Comparison of ENCODE assay signal across 15 cellular contexts in the genomic region with DNA sequence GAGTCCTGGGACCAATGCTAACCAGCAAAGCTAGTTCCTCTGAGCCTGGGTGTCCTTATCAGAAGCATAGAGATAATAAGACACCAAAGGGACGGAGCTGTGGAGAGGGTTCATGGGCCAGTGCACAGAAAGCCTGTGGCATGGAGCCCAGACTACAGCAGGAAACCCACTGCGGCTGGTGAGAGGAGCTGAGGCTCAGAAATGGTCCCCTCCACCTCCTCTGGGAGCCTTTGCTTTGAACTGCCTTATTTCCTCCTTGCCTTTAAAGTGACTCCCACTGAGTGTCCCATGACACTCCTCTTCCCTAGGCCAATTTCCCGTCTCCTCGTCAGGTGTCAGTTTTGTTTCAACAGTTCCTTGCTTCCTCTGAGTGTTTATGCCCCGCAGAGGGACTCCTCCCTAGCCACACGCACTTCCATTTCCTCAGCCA. TPM values are rescaled to one million over a fixed set of nuclear protein-coding genes. Genes with fewer than 3 reads are reported as not detected.
DNase-seq lines count a peak whose midpoint lies in the region; ATAC-seq and TF ChIP-seq lines count a peak whose summit lies in the region.
"Had no signal": no experiment of that assay in that cellular context is flagged by ENCODE, and none has a peak within 500 bp of the region (broad histone marks: within the 10 kb centered on the region; RNA-seq: fewer than 3 reads in every experiment).

No MANE protein-coding gene starts in this region.

- BruUV-seq in A673 (replicated peaks; lab: Mats Ljungman, UMichigan), result no TSS peak

- TF ChIP-seq POLR2A in Peyer's patch (IDR thresholded peaks at IDR 0.05), result peak; percentile 34 to 37

- TF ChIP-seq CTCF in A673 (conservative IDR thresholded peaks at IDR 0.05; ENCODE audit: low read depth, low read length) (no peak), Peyer's patch (IDR thresholded peaks at IDR 0.05) (no peak), left ventricle myocardium inferior (IDR thresholded peaks at IDR 0.05; ENCODE audit: borderline replicate concordance) (no peak)

- no peaks in the 10 kb centered on the region for H3K27me3 ChIP-seq in A673 (replicated peaks; ENCODE audit: insufficient read depth, low read depth, low read length, poor library complexity)
- H3K27me3 ChIP-seq in Peyer's patch, result no peaks in the 10 kb centered on the region
- H3K27me3 ChIP-seq in left ventricle myocardium inferior (ENCODE audit: low read depth), result peaks cover 5% of the 10 kb centered on the region

- CTCF ChIA-PET in A673 (lab: Charles Lee), result no interaction called here

- no peaks in the 10 kb centered on the region for H3K36me3 ChIP-seq in A673 (ENCODE audit: insufficient read depth, low read length, poor library complexity, severe bottlenecking)
- peaks cover 0 to 8% (median 0%) of the 10 kb centered on the region in 3 donors for H3K36me3 ChIP-seq in Peyer's patch
- no peaks in the 10 kb centered on the region for H3K36me3 ChIP-seq in left ventricle myocardium inferior

- H3K9me3 ChIP-seq in A673 (ENCODE audit: low read depth, low read length, poor library complexity, severe bottlenecking), result no peaks in the 10 kb centered on the region
- no peaks in the 10 kb centered on the region for H3K9me3 ChIP-seq in Peyer's patch
- H3K9me3 ChIP-seq in left ventricle myocardium inferior (replicated peaks), result peaks cover 16% of the 10 kb centered on the region

- intact Hi-C loops in A673 (cut with micrococcal nuclease; ENCODE audit: unreplicated experiment) (no loop called here), left ventricle myocardium inferior (cut with micrococcal nuclease) (no loop called here)

- H3K4me1 ChIP-seq in A673 (ENCODE audit: insufficient read depth, low read length, poor library complexity, severe bottlenecking) (no peaks in the 10 kb centered on the region), Peyer's patch (peaks cover 0 to 68% (median 3%) of the 10 kb centered on the region in 4 donors), left ventricle myocardium inferior (peaks cover 75% of the 10 kb centered on the region)

- ATAC-seq in SK-N-SH treated with all-trans-retinoic acid at 6 μM for 48 hours (no peak), GM21825 (IDR thresholded peaks at IDR 0.05; ENCODE audit: unreplicated experiment) (no peak)

- no peak overlapping the region for H3K27ac ChIP-seq in A673 (ENCODE audit: low read depth, low read length, poor library complexity, severe bottlenecking)
- peak overlapping the region; percentile 25 to 99 (median 84) for H3K27ac ChIP-seq in Peyer's patch
- H3K27ac ChIP-seq in left ventricle myocardium inferior (replicated peaks), result peak overlapping the region; percentile 82
- H3K27ac ChIP-seq: RWPE1 had no signal

- DNase-seq in A673 (ENCODE audit: low spot score), result peak; percentile 53
- DNase-seq in Peyer's patch, result no peak
- no peak for DNase-seq in left ventricle myocardium inferior
- DNase-seq in pons (ENCODE audit: low spot score), result peak; percentile 20
- DNase-seq in NCI-H1436 (lab: John Stamatoyannopoulos, UW), result no peak
- DNase-seq in occipital lobe (lab: John Stamatoyannopoulos, UW), result no peak
- DNase-seq: HCEC 1CT; NCI-H1105; NCI-H510A; stimulated activated CD4-positive, alpha-beta T cell treated with anti-CD3 and anti-CD28 coated beads, Interleukin-12 subunit alpha, Interleukin-12 subunit beta, amount 100 ng/mL, for 4 hours; T1000 had no signal

- H3K4me3 ChIP-seq in A673 (ENCODE audit: low read depth, low read length, poor library complexity, severe bottlenecking) (no peak overlapping the region), Peyer's patch (peak overlapping the region in 2 of 4 donors; percentile 43 to 55), left ventricle myocardium inferior (peak overlapping the region; percentile 22)

- POLR2A ChIA-PET in A673 (lab: Charles Lee; ENCODE audit: low non-redundant PET), result no interaction called here

TF ChIP-seq in SK-N-SH treated with all-trans-retinoic acid at 6 μM for 48 hours, 23 proteins besides CTCF, POLR2A, EP300 and RAD21:
- TF ChIP-seq CSDC2 (CRISPR knock-in tag; IDR thresholded peaks at IDR 0.05) (no peak), PPARA (CRISPR knock-in tag; IDR thresholded peaks at IDR 0.05; ENCODE audit: borderline replicate concordance) (no peak), ZNF8 (CRISPR knock-in tag; IDR thresholded peaks at IDR 0.05) (no peak)
- TF ChIP-seq, protein P1, sequence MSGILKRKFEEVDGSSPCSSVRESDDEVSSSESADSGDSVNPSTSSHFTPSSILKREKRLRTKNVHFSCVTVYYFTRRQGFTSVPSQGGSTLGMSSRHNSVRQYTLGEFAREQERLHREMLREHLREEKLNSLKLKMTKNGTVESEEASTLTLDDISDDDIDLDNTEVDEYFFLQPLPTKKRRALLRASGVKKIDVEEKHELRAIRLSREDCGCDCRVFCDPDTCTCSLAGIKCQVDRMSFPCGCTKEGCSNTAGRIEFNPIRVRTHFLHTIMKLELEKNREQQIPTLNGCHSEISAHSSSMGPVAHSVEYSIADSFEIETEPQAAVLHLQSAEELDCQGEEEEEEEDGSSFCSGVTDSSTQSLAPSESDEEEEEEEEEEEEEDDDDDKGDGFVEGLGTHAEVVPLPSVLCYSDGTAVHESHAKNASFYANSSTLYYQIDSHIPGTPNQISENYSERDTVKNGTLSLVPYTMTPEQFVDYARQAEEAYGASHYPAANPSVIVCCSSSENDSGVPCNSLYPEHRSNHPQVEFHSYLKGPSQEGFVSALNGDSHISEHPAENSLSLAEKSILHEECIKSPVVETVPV (CRISPR knock-in tag; IDR thresholded peaks at IDR 0.05), result no peak

RNA-seq across cellular contexts. Expression of gene SLCO2B1, which starts 9.4 kb away (rescaled TPM):
- total RNA-seq in A673 (2021), result 1.0 and 1.1 TPM in 2 replicates
- total RNA-seq in Peyer's patch, result 100 to 1,000 TPM in 3 of 4 donors, 10 to 100 TPM in 1; 44.6 to 297 (median 208) TPM
- 22.7 TPM for total RNA-seq in left ventricle myocardium inferior
- total RNA-seq in occipital lobe, result 9.2 TPM
- total RNA-seq: fibroblast of villous mesenchyme had no signal

Comparison
In these comparisons a context has a peak if more than half of its experiments do, and no peak if none do; other contexts are left out.
1. DNase-seq: peak in A673 (single experiment) and pons (single experiment); none in Peyer's patch (0 of 3), left ventricle myocardium inferior (single experiment), NCI-H1436 (single experiment) and occipital lobe (single experiment).